Comparison of ENCODE assay signal across 1 cellular context in the genomic region with DNA sequence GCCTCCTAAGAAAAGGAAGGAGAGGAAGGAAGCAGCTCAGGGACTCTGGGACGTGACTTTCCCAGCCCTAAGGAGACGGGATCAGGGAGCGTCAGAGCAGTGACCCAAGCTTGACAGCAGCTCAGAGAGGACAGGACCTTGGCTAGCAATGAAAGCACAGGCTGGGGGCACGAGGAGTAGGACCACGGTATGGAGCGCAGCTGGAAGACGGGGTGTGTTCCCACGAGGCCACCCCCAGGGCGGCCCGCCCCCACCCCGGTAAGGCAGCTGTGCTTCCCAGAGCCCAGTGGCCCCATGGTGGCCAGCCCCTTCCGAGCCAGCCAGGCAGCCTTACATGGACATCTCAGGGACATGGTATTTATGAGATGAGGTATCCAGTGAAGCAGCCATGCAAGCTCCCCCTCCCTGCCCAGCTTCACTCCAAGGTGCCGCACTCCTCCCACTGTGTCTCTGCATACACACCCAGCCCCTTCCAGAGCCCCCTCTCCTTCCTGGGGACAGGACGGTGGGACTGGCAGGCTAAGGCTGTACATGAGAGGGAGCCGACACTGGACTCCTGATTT.
TF ChIP-seq lines count a peak whose summit lies in the region.

No MANE protein-coding gene starts in this region.

TF ChIP-seq in H1, 55 proteins besides CTCF, POLR2A, EP300 and RAD21:
- TF ChIP-seq POU5F1 (IDR thresholded peaks at IDR 0.05; ENCODE audit: low read depth, low read length), result no peak
- TF ChIP-seq TCF12 (IDR thresholded peaks at IDR 0.05; ENCODE audit: low read depth, low read length), result no peak
- TF ChIP-seq, protein P1, sequence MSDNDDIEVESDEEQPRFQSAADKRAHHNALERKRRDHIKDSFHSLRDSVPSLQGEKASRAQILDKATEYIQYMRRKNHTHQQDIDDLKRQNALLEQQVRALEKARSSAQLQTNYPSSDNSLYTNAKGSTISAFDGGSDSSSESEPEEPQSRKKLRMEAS (IDR thresholded peaks at IDR 0.05), result no peak
- TF ChIP-seq ZNF274 (IDR thresholded peaks at IDR 0.05; ENCODE audit: borderline replicate concordance, extremely low read depth, low read length), result no peak
- TF ChIP-seq FOSL1 (IDR thresholded peaks at IDR 0.05; ENCODE audit: insufficient read depth, low read depth, low read length), result no peak
- TF ChIP-seq RBBP5 (IDR thresholded peaks at IDR 0.05; ENCODE audit: borderline replicate concordance, low read depth, low read length), result no peak
- no peak for TF ChIP-seq YY1 (IDR thresholded peaks at IDR 0.05; ENCODE audit: low read depth, low read length)
- no peak for TF ChIP-seq CEBPB (IDR thresholded peaks at IDR 0.05; ENCODE audit: low read depth, low read length)
- TF ChIP-seq RXRA (IDR thresholded peaks at IDR 0.05; ENCODE audit: insufficient read depth, low read depth, low read length), result no peak
- TF ChIP-seq CREB1 (IDR thresholded peaks at IDR 0.05), result no peak
- TF ChIP-seq EZH2 (IDR thresholded peaks at IDR 0.05; ENCODE audit: low read depth, low read length, severe bottlenecking), result no peak
- TF ChIP-seq CHD1 (IDR thresholded peaks at IDR 0.05; ENCODE audit: low read depth, low read length), result no peak
- no peak for TF ChIP-seq TBP (IDR thresholded peaks at IDR 0.05; ENCODE audit: low read depth, low read length)
- no peak for TF ChIP-seq HDAC6 (IDR thresholded peaks at IDR 0.05; ENCODE audit: low read depth, low read length)
- no peak for TF ChIP-seq SP2 (IDR thresholded peaks at IDR 0.05; ENCODE audit: low read length)
- no peak for TF ChIP-seq KDM1A (IDR thresholded peaks at IDR 0.05; ENCODE audit: borderline replicate concordance, low read length)
- TF ChIP-seq PHF8 (conservative IDR thresholded peaks at IDR 0.05; ENCODE audit: low read depth, low read length), result no peak
- TF ChIP-seq SP1 (IDR thresholded peaks at IDR 0.05; ENCODE audit: low read depth, low read length), result no peak
- no peak for TF ChIP-seq NRF1 (IDR thresholded peaks at IDR 0.05; ENCODE audit: low read depth, low read length)
